In the genomic region with DNA sequence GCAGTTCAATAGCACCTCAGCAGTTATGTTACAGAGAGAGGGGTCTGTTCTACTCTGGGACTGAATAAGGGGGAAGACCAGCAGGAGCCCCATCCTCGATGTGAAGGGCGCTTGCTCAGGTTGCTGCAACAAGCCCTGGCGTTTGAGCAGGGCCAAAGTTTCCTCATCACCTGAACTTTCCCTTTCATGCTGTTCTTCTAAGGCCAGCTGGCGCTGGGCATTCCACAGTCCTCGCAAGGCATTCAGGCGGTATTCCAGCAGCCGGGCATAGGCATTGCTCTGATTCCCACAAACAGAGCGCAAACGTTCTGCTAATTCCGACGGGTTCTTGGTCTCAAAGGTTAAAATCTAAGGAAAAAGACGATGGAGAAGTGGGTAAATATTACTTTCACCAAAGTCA, we compare ENCODE assay signal across 2 cellular contexts.
TF ChIP-seq lines count a peak whose summit lies in the region.

No MANE protein-coding gene starts in this region.

TF ChIP-seq in GM23338, 12 proteins besides CTCF, POLR2A, EP300 and RAD21 (continued from another document):
- TF ChIP-seq, protein P1, sequence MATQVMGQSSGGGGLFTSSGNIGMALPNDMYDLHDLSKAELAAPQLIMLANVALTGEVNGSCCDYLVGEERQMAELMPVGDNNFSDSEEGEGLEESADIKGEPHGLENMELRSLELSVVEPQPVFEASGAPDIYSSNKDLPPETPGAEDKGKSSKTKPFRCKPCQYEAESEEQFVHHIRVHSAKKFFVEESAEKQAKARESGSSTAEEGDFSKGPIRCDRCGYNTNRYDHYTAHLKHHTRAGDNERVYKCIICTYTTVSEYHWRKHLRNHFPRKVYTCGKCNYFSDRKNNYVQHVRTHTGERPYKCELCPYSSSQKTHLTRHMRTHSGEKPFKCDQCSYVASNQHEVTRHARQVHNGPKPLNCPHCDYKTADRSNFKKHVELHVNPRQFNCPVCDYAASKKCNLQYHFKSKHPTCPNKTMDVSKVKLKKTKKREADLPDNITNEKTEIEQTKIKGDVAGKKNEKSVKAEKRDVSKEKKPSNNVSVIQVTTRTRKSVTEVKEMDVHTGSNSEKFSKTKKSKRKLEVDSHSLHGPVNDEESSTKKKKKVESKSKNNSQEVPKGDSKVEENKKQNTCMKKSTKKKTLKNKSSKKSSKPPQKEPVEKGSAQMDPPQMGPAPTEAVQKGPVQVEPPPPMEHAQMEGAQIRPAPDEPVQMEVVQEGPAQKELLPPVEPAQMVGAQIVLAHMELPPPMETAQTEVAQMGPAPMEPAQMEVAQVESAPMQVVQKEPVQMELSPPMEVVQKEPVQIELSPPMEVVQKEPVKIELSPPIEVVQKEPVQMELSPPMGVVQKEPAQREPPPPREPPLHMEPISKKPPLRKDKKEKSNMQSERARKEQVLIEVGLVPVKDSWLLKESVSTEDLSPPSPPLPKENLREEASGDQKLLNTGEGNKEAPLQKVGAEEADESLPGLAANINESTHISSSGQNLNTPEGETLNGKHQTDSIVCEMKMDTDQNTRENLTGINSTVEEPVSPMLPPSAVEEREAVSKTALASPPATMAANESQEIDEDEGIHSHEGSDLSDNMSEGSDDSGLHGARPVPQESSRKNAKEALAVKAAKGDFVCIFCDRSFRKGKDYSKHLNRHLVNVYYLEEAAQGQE (IDR thresholded peaks at IDR 0.05; ENCODE audit: unreplicated experiment): no peak
- TF ChIP-seq POLR2AphosphoS5 (IDR thresholded peaks at IDR 0.05; ENCODE audit: low read depth) (no peak), STAT1 (IDR thresholded peaks at IDR 0.05; ENCODE audit: unreplicated experiment) (no peak), EZH2phosphoT487 (IDR thresholded peaks at IDR 0.05; ENCODE audit: unreplicated experiment) (no peak), ZNF114 (CRISPR knock-in tag; IDR thresholded peaks at IDR 0.05) (no peak), NANOG (IDR thresholded peaks at IDR 0.05; ENCODE audit: borderline replicate concordance) (no peak), CREB1 (CRISPR knock-in tag; IDR thresholded peaks at IDR 0.05; ENCODE audit: low read depth) (no peak), ZNF331 (CRISPR knock-in tag; IDR thresholded peaks at IDR 0.05; ENCODE audit: low read depth) (no peak)
- TF ChIP-seq, protein P2, sequence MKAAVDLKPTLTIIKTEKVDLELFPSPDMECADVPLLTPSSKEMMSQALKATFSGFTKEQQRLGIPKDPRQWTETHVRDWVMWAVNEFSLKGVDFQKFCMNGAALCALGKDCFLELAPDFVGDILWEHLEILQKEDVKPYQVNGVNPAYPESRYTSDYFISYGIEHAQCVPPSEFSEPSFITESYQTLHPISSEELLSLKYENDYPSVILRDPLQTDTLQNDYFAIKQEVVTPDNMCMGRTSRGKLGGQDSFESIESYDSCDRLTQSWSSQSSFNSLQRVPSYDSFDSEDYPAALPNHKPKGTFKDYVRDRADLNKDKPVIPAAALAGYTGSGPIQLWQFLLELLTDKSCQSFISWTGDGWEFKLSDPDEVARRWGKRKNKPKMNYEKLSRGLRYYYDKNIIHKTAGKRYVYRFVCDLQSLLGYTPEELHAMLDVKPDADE (IDR thresholded peaks at IDR 0.05): no peak
- TF ChIP-seq, protein P3, sequence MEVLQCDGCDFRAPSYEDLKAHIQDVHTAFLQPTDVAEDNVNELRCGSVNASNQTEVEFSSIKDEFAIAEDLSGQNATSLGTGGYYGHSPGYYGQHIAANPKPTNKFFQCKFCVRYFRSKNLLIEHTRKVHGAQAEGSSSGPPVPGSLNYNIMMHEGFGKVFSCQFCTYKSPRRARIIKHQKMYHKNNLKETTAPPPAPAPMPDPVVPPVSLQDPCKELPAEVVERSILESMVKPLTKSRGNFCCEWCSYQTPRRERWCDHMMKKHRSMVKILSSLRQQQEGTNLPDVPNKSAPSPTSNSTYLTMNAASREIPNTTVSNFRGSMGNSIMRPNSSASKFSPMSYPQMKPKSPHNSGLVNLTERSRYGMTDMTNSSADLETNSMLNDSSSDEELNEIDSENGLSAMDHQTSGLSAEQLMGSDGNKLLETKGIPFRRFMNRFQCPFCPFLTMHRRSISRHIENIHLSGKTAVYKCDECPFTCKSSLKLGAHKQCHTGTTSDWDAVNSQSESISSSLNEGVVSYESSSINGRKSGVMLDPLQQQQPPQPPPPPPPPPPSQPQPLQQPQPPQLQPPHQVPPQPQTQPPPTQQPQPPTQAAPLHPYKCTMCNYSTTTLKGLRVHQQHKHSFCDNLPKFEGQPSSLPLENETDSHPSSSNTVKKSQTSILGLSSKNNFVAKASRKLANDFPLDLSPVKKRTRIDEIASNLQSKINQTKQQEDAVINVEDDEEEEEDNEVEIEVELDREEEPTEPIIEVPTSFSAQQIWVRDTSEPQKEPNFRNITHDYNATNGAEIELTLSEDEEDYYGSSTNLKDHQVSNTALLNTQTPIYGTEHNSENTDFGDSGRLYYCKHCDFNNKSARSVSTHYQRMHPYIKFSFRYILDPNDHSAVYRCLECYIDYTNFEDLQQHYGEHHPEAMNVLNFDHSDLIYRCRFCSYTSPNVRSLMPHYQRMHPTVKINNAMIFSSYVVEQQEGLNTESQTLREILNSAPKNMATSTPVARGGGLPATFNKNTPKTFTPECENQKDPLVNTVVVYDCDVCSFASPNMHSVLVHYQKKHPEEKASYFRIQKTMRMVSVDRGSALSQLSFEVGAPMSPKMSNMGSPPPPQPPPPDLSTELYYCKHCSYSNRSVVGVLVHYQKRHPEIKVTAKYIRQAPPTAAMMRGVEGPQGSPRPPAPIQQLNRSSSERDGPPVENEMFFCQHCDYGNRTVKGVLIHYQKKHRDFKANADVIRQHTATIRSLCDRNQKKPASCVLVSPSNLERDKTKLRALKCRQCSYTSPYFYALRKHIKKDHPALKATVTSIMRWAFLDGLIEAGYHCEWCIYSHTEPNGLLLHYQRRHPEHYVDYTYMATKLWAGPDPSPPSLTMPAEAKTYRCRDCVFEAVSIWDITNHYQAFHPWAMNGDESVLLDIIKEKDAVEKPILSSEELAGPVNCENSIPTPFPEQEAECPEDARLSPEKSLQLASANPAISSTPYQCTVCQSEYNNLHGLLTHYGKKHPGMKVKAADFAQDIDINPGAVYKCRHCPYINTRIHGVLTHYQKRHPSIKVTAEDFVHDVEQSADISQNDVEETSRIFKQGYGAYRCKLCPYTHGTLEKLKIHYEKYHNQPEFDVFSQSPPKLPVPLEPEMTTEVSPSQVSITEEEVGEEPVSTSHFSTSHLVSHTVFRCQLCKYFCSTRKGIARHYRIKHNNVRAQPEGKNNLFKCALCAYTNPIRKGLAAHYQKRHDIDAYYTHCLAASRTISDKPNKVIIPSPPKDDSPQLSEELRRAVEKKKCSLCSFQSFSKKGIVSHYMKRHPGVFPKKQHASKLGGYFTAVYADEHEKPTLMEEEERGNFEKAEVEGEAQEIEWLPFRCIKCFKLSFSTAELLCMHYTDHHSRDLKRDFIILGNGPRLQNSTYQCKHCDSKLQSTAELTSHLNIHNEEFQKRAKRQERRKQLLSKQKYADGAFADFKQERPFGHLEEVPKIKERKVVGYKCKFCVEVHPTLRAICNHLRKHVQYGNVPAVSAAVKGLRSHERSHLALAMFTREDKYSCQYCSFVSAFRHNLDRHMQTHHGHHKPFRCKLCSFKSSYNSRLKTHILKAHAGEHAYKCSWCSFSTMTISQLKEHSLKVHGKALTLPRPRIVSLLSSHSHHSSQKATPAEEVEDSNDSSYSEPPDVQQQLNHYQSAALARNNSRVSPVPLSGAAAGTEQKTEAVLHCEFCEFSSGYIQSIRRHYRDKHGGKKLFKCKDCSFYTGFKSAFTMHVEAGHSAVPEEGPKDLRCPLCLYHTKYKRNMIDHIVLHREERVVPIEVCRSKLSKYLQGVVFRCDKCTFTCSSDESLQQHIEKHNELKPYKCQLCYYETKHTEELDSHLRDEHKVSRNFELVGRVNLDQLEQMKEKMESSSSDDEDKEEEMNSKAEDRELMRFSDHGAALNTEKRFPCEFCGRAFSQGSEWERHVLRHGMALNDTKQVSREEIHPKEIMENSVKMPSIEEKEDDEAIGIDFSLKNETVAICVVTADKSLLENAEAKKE (CRISPR knock-in tag; IDR thresholded peaks at IDR 0.05): no peak

TF ChIP-seq in K562, 482 proteins besides CTCF, POLR2A, EP300 and RAD21 (continued from another document and continues in another):
- TF ChIP-seq, protein P4, sequence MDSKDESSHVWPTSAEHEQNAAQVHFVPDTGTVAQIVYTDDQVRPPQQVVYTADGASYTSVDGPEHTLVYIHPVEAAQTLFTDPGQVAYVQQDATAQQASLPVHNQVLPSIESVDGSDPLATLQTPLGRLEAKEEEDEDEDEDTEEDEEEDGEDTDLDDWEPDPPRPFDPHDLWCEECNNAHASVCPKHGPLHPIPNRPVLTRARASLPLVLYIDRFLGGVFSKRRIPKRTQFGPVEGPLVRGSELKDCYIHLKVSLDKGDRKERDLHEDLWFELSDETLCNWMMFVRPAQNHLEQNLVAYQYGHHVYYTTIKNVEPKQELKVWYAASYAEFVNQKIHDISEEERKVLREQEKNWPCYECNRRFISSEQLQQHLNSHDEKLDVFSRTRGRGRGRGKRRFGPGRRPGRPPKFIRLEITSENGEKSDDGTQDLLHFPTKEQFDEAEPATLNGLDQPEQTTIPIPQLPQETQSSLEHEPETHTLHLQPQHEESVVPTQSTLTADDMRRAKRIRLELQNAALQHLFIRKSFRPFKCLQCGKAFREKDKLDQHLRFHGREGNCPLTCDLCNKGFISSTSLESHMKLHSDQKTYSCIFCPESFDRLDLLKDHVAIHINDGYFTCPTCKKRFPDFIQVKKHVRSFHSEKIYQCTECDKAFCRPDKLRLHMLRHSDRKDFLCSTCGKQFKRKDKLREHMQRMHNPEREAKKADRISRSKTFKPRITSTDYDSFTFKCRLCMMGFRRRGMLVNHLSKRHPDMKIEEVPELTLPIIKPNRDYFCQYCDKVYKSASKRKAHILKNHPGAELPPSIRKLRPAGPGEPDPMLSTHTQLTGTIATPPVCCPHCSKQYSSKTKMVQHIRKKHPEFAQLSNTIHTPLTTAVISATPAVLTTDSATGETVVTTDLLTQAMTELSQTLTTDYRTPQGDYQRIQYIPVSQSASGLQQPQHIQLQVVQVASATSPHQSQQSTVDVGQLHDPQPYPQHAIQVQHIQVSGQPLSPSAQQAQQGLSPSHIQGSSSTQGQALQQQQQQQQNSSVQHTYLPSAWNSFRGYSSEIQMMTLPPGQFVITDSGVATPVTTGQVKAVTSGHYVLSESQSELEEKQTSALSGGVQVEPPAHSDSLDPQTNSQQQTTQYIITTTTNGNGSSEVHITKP (IDR thresholded peaks at IDR 0.05; ENCODE audit: partially characterized antibody): no peak
- TF ChIP-seq ZKSCAN3 (CRISPR knock-in tag; IDR thresholded peaks at IDR 0.05) (no peak), ARID2 (IDR thresholded peaks at IDR 0.05) (no peak), NCOA4 (IDR thresholded peaks at IDR 0.05; ENCODE audit: partially characterized antibody) (no peak)
- TF ChIP-seq, protein P5, sequence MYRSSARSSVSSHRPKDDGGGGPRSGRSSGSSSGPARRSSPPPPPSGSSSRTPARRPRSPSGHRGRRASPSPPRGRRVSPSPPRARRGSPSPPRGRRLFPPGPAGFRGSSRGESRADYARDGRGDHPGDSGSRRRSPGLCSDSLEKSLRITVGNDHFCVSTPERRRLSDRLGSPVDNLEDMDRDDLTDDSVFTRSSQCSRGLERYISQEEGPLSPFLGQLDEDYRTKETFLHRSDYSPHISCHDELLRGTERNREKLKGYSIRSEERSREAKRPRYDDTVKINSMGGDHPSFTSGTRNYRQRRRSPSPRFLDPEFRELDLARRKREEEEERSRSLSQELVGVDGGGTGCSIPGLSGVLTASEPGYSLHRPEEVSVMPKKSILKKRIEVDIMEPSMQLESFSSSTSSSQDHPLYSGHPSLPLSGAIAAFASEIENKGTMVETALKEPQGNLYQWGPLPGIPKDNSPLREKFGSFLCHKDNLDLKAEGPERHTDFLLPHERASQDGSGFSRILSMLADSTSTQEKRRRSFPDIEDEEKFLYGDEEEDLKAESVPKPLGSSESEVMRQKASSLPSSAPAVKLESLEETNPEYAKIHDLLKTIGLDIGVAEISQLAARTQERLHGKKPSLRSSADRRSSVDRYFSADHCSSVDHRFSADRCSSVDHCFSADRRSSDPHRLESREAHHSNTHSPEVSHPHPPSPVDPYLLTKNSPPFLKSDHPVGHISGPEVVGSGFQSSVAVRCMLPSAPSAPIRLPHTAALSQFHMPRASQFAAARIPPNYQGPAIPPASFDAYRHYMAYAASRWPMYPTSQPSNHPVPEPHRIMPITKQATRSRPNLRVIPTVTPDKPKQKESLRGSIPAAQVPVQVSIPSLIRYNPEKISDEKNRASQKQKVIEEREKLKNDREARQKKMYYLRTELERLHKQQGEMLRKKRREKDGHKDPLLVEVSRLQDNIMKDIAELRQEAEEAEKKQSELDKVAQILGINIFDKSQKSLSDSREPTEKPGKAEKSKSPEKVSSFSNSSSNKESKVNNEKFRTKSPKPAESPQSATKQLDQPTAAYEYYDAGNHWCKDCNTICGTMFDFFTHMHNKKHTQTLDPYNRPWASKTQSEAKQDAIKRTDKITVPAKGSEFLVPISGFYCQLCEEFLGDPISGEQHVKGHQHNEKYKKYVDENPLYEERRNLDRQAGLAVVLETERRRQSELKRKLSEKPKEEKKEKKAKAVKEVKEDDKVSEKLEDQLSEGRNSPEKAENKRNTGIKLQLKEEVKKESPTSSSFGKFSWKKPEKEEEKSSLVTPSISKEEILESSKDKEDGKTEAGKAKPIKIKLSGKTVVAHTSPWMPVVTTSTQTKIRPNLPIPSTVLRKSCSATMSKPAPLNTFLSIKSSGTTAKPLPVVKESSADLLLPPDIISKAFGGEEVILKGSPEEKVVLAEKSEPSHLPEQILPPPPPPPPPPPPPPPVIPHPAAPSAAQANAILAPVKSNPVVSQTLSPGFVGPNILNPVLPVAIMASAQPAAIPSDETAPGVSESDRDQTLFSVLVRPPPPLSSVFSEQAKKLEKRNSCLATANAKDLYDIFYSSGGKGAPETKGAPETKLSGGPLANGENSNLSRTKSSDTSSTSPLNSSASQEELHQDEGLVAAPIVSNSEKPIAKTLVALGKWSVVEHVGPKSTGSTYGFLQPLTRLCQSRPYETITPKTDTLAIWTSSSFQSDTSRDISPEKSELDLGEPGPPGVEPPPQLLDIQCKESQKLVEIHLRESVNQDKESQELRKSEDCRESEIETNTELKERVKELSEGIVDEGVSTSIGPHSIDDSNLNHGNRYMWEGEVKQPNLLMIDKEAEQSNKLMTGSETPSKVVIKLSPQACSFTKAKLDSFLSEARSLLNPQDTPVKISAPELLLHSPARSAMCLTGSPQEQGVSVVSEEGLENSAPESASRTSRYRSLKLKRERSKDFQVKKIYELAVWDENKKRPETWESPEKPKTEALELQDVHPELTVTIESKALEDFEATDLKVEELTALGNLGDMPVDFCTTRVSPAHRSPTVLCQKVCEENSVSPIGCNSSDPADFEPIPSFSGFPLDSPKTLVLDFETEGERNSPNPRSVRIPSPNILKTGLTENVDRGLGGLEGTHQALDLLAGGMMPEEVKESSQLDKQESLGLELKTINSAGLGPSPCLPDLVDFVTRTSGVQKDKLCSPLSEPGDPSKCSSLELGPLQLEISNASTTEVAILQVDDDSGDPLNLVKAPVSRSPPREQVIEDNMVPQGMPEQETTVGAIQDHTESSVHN (IDR thresholded peaks at IDR 0.05; ENCODE audit: borderline replicate concordance in 1 of 2, low read depth in 1 of 2): no peak
- TF ChIP-seq, protein P6, sequence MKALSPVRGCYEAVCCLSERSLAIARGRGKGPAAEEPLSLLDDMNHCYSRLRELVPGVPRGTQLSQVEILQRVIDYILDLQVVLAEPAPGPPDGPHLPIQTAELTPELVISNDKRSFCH (CRISPR knock-in tag; IDR thresholded peaks at IDR 0.05): no peak
- TF ChIP-seq, protein P6 (tag; IDR thresholded peaks at IDR 0.05): no peak
